Comparison of ENCODE assay signal across 15 cellular contexts in genomic region chr18:11647310-11647709, GRCh38. TPM values are rescaled to one million over a fixed set of nuclear protein-coding genes. Genes with fewer than 3 reads are reported as not detected.
"Had no signal": no experiment of that assay in that cellular context is flagged by ENCODE, and none has a peak within 500 bp of the region (broad histone marks: within the 10 kb centered on the region; RNA-seq: fewer than 3 reads in every experiment).

No MANE protein-coding gene starts in this region.

RNA-seq across cellular contexts. Expression of gene SLC35G4, which starts 37.9 kb away (rescaled TPM):
- total RNA-seq: stomach, subcutaneous adipose tissue, suprapubic skin, temporal lobe, testis, thoracic aorta, thyroid gland, tibial nerve, transverse colon, upper lobe of left lung, upper lobe of right lung, ureter, urinary bladder, uterus, vagina had no signal
